8 cellular contexts compared by ENCODE assay signal in the genomic region with DNA sequence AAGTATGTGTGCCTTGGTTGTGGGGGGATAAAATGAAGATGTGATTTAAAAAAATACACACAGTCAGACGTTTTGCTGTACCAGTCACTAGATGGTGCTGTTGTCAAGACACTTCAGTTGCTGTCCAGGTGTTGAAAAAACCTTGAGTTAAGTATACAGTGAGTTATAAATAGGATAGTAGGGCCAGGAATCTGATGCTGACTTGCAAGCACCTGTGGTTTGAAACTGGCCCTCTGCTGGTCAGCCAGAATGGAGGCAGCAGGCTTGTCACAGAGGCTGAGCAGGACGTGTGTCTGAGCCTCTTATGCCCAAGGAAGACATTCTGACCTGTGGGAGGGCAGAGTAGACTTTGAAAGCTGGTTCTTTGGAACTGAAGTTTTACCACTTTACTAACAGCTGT.
DNase-seq lines count a peak whose midpoint lies in the region; ATAC-seq and TF ChIP-seq lines count a peak whose summit lies in the region.

No MANE protein-coding gene starts in this region.

- no peaks in the 10 kb centered on the region for H3K27me3 Mint-ChIP-seq in memory B cell

- DNase-seq in NCI-H128 (lab: John Stamatoyannopoulos, UW; ENCODE audit: unreplicated experiment): peak; percentile 50
- peak; percentile 39 for DNase-seq in SKM-1 treated with dmso at 0.1 percent for 144 hours (lab: John Stamatoyannopoulos, UW; ENCODE audit: unreplicated experiment)
- DNase-seq in ecto neural progenitor cell (ENCODE audit: low spot score): peak; percentile 46
- DNase-seq in memory B cell (ENCODE audit: low spot score in 2 of 2): peak; percentile 15 to 27
- no peak for DNase-seq in KG1 (lab: John Stamatoyannopoulos, UW)
- DNase-seq in foreskin melanocyte: no peak

- peaks cover 18% of the 10 kb centered on the region for H3K36me3 Mint-ChIP-seq in memory B cell

- peak; percentile 90 for TF ChIP-seq CTCF in C4-2B (conservative IDR thresholded peaks at IDR 0.05)

- no peak overlapping the region for H3K4me3 Mint-ChIP-seq in memory B cell

- no peak overlapping the region for H3K27ac Mint-ChIP-seq in memory B cell

- no peaks in the 10 kb centered on the region for H3K9me3 Mint-ChIP-seq in memory B cell

- ATAC-seq in GM18907 (IDR thresholded peaks at IDR 0.05; ENCODE audit: unreplicated experiment) (peak; percentile 59), memory B cell (ENCODE audit: low read depth) (peak; percentile 69)

- H3K27ac ChIP-seq in C4-2B: no peak overlapping the region

- H3K4me1 Mint-ChIP-seq in memory B cell: peaks cover 16% of the 10 kb centered on the region

Comparison
In these comparisons a context has a peak if more than half of its experiments do, and no peak if none do; other contexts are left out.
1. DNase-seq: peak in NCI-H128 (single experiment), SKM-1 treated with dmso at 0.1 percent for 144 hours (single experiment), ecto neural progenitor cell (single experiment) and memory B cell (2 of 2); none in KG1 (single experiment) and foreskin melanocyte (single experiment).